Comparison of ENCODE assay signal across 17 cellular contexts in genomic region chr2:239731998-239732665, GRCh38.
DNase-seq lines count a peak whose midpoint lies in the region; ATAC-seq and TF ChIP-seq lines count a peak whose summit lies in the region.
"Had no signal": no experiment of that assay in that cellular context is flagged by ENCODE, and none has a peak within 500 bp of the region (broad histone marks: within the 10 kb centered on the region; RNA-seq: fewer than 3 reads in every experiment).

No MANE protein-coding gene starts in this region.

- H3K27ac Mint-ChIP-seq in T-helper 17 cell = peak overlapping the region; percentile 81
- H3K27ac Mint-ChIP-seq in CD4-positive, alpha-beta T cell = no peak overlapping the region
- H3K27ac Mint-ChIP-seq: CD8-positive, alpha-beta T cell; HFFc6 had no signal

- H3K36me3 Mint-ChIP-seq in T-helper 17 cell (ENCODE audit: low read depth) = peaks cover 2% of the 10 kb centered on the region
- H3K36me3 Mint-ChIP-seq in CD4-positive, alpha-beta T cell (ENCODE audit: low read depth) = no peaks in the 10 kb centered on the region
- H3K36me3 Mint-ChIP-seq: CD8-positive, alpha-beta T cell had no signal

- H3K4me1 Mint-ChIP-seq in T-helper 17 cell = peaks cover 11% of the 10 kb centered on the region
- H3K4me1 Mint-ChIP-seq in CD4-positive, alpha-beta T cell (ENCODE audit: low read depth) = no peaks in the 10 kb centered on the region

- no peak overlapping the region for H2AFZ ChIP-seq in osteoblast (ENCODE audit: low read length)

- TF ChIP-seq CTCF in HEK293 (tag by site-specific recombination; IDR thresholded peaks at IDR 0.05) (no peak), osteoblast (IDR thresholded peaks at IDR 0.05; ENCODE audit: extremely low read depth, low read depth, low read length) (no peak), spleen (IDR thresholded peaks at IDR 0.05 in 8 of 11, conservative IDR thresholded peaks at IDR 0.05 in 3 of 11) (no peak)
- no peak for TF ChIP-seq CTCF in CD4-positive, alpha-beta T cell (IDR thresholded peaks at IDR 0.05)

- H3K27me3 ChIP-seq in osteoblast (ENCODE audit: insufficient read depth, low read length) = no peaks in the 10 kb centered on the region
- peaks cover 0 to 39% (median 0%) of the 10 kb centered on the region in 7 donors for H3K27me3 ChIP-seq in spleen (replicated peaks in 1 of 7)
- H3K27me3 ChIP-seq in CD4-positive, alpha-beta T cell (ENCODE audit: control insufficient read depth, insufficient read depth, low read length) = no peaks in the 10 kb centered on the region
- H3K27me3 ChIP-seq: BE2C had no signal

- POLR2A ChIA-PET in HEK293 (lab: Yijun Ruan, JAX) = no interaction called here
- POLR2A ChIA-PET in CD4-positive, alpha-beta T cell (lab: Charles Lee) = no interaction called here

- CTCF ChIA-PET in HEK293 (lab: Yijun Ruan, JAX) = no interaction called here
- CTCF ChIA-PET in CD4-positive, alpha-beta T cell (lab: Charles Lee) = no interaction called here

- intact Hi-C loops in spleen (cut with DNase I; ENCODE audit: low total_unique reads) = no loop called here
- intact Hi-C loops in CD4-positive, alpha-beta T cell (cut with DNase I, micrococcal nuclease) = no loop called here

- no peak overlapping the region for H3K4me2 ChIP-seq in osteoblast (ENCODE audit: insufficient read depth, low read length)
- H3K4me2 ChIP-seq: A549 had no signal

- H3K9me3 ChIP-seq in HEK293 (ENCODE audit: control insufficient read depth, insufficient read depth, low read depth, low read length) = no peaks in the 10 kb centered on the region
- H3K9me3 ChIP-seq in T-helper 17 cell (ENCODE audit: control insufficient read depth, low read length, poor library complexity, severe bottlenecking) = no peaks in the 10 kb centered on the region
- no peaks in the 10 kb centered on the region for H3K9me3 ChIP-seq in osteoblast (ENCODE audit: low read depth, low read length)
- H3K9me3 ChIP-seq in spleen = peaks cover 0 to 16% (median 9%) of the 10 kb centered on the region in 8 donors
- no peaks in the 10 kb centered on the region for H3K9me3 ChIP-seq in CD4-positive, alpha-beta T cell (ENCODE audit: control insufficient read depth, low read length)
- H3K9me3 ChIP-seq: A549, BE2C, HAP-1 had no signal

- no peak overlapping the region for H3K4me3 Mint-ChIP-seq in T-helper 17 cell
- no peak overlapping the region for H3K4me3 Mint-ChIP-seq in CD4-positive, alpha-beta T cell
- H3K4me3 Mint-ChIP-seq: CD8-positive, alpha-beta T cell; HFFc6 had no signal

- H3K27ac ChIP-seq in HEK293 (ENCODE audit: extremely low read depth, low read depth, low read length) (no peak overlapping the region), osteoblast (ENCODE audit: low read depth, low read length) (no peak overlapping the region), spleen (no peak overlapping the region)
- H3K27ac ChIP-seq in CD4-positive, alpha-beta T cell (ENCODE audit: low read depth, low read length) = no peak overlapping the region
- H3K27ac ChIP-seq: A549, C4-2B had no signal

- WGBS in spleen, 5 donors = 89 to 96% (median 90%) methylated on average over 5 to 6 of the region's 6 CpGs

- TF ChIP-seq POLR2A in spleen (IDR thresholded peaks at IDR 0.05) = no peak

- ATAC-seq in T-helper 17 cell (no peak), GM21390 (IDR thresholded peaks at IDR 0.05; ENCODE audit: unreplicated experiment) (no peak)
- ATAC-seq in CD4-positive, alpha-beta T cell (ENCODE audit: poor library complexity) = no peak
- ATAC-seq: CD8-positive, alpha-beta T cell had no signal

- H3K27me3 Mint-ChIP-seq in T-helper 17 cell = peaks cover 8% of the 10 kb centered on the region
- H3K27me3 Mint-ChIP-seq in CD4-positive, alpha-beta T cell = no peaks in the 10 kb centered on the region

- no peak overlapping the region for H3K4me3 ChIP-seq in HEK293 (ENCODE audit: low read depth, low read length)
- no peak overlapping the region for H3K4me3 ChIP-seq in osteoblast (ENCODE audit: insufficient read depth, low read length)
- no peak overlapping the region for H3K4me3 ChIP-seq in spleen
- H3K4me3 ChIP-seq: A549, HAP-1 had no signal

- H3K9me3 Mint-ChIP-seq in CD4-positive, alpha-beta T cell = no peaks in the 10 kb centered on the region
- H3K9me3 Mint-ChIP-seq: CD8-positive, alpha-beta T cell had no signal

- H3K79me2 ChIP-seq in osteoblast (ENCODE audit: insufficient read depth, low read length) = no peaks in the 10 kb centered on the region

- H3K36me3 ChIP-seq in HEK293 (ENCODE audit: control insufficient read depth in 2 of 2, insufficient read depth in 1 of 2, low read length in 2 of 2) (no peaks in the 10 kb centered on the region), osteoblast (ENCODE audit: insufficient read depth, low read length) (no peaks in the 10 kb centered on the region), spleen (no peaks in the 10 kb centered on the region)
- H3K36me3 ChIP-seq: BE2C, HAP-1 had no signal

- H3K4me1 ChIP-seq in HEK293 (ENCODE audit: control insufficient read depth, insufficient read depth, low read length) (no peaks in the 10 kb centered on the region), osteoblast (ENCODE audit: insufficient read depth, low read length) (no peaks in the 10 kb centered on the region), spleen (peaks cover 0 to 4% (median 0%) of the 10 kb centered on the region in 6 donors)
- H3K4me1 ChIP-seq: A549, BE2C, HAP-1 had no signal

- no peak for DNase-seq in T-helper 17 cell
- DNase-seq in osteoblast (ENCODE audit: insufficient read length, low spot score, missing footprints) = peak; percentile 62
- peak; percentile 40 for DNase-seq in spleen
- DNase-seq in DMS153 (lab: John Stamatoyannopoulos, UW) = no peak
- no peak for DNase-seq in CD4-positive, alpha-beta T cell
- DNase-seq: CD8-positive, alpha-beta T cell; COR-L47; DND-41; GDM1; GOT3; HFFc6 had no signal

- no peaks in the 10 kb centered on the region for H4K20me1 ChIP-seq in osteoblast (ENCODE audit: insufficient read depth, low read length)

TF ChIP-seq in HEK293, 187 proteins besides CTCF, POLR2A, EP300 and RAD21:
- TF ChIP-seq ZFHX2 (tag by site-specific recombination; conservative IDR thresholded peaks at IDR 0.05) = peak; percentile 50
- TF ChIP-seq EGR2 (tag by site-specific recombination; IDR thresholded peaks at IDR 0.05; ENCODE audit: low read depth) = peak; percentile 67
- no peak for TF ChIP-seq PRDM2 (tag by site-specific recombination; IDR thresholded peaks at IDR 0.05; ENCODE audit: borderline replicate concordance)

Comparison
In these comparisons a context has a peak if more than half of its experiments do, and no peak if none do; other contexts are left out.
1. DNase-seq: peak in osteoblast (single experiment) and spleen (single experiment); none in T-helper 17 cell (0 of 3), DMS153 (single experiment) and CD4-positive, alpha-beta T cell (0 of 10).